23 cellular contexts compared by ENCODE assay signal in genomic region chr16:14445935-14446715, GRCh38.
DNase-seq lines count a peak whose midpoint lies in the region; ATAC-seq and TF ChIP-seq lines count a peak whose summit lies in the region.
"Had no signal": no experiment of that assay in that cellular context is flagged by ENCODE, and none has a peak within 500 bp of the region (broad histone marks: within the 10 kb centered on the region; RNA-seq: fewer than 3 reads in every experiment).

No MANE protein-coding gene starts in this region.

- H3K27me3 Mint-ChIP-seq in nephron (ENCODE audit: low read depth): no peaks in the 10 kb centered on the region
- H3K27me3 Mint-ChIP-seq: CD4-positive, CD25-positive, alpha-beta regulatory T cell had no signal

- DNase-seq in cardiac muscle cell (ENCODE audit: low read depth in 1 of 2, low spot score in 1 of 2) (peak in 1 of 2 donors; percentile 79), left ventricle myocardium inferior (no peak), putamen (ENCODE audit: low spot score) (peak; percentile 62), NCI-H2196 treated with DMSO at 0.1 percent for 48 hours (lab: John Stamatoyannopoulos, UW; ENCODE audit: unreplicated experiment) (no peak)
- DNase-seq in stimulated activated CD4-positive, alpha-beta T cell treated with anti-CD3 and anti-CD28 coated beads, Interleukin-4, amount 100 ng/mL, for 24 hours: no peak
- DNase-seq: BE2C; Caco-2; CD4-positive, CD25-positive, alpha-beta regulatory T cell; DMS153; GDM1; HCEC 1CT; NCI-H1105 treated with DMSO at 0.1 percent for 48 hours; NCI-H1694; NCI-H2081 treated with DMSO at 0.1 percent for 48 hours; NCI-H226; NCI-H524 treated with DMSO at 0.1 percent for 48 hours; PC-9; SJCRH30 had no signal

- H3K4me1 Mint-ChIP-seq in nephron: peaks cover 38% of the 10 kb centered on the region

- H3K27ac Mint-ChIP-seq in nephron: peak overlapping the region; percentile 42 to 66 (median 51)
- H3K27ac Mint-ChIP-seq: CD4-positive, CD25-positive, alpha-beta regulatory T cell had no signal

- no peaks in the 10 kb centered on the region for H3K36me3 ChIP-seq in cardiac muscle cell
- H3K36me3 ChIP-seq in left ventricle myocardium inferior: peaks cover 11% of the 10 kb centered on the region
- H3K36me3 ChIP-seq: BE2C, SJCRH30 had no signal

- H3K27ac ChIP-seq in cardiac muscle cell (peak overlapping the region; percentile 86), left ventricle myocardium inferior (replicated peaks) (no peak overlapping the region), angular gyrus (ENCODE audit: low read depth, low read length) (peak overlapping the region; percentile 16)
- H3K27ac ChIP-seq: PC-9, RWPE1, SJCRH30 had no signal

- intact Hi-C loops in left ventricle myocardium inferior (cut with micrococcal nuclease): no loop called here

- TF ChIP-seq CTCF in cardiac muscle cell (IDR thresholded peaks at IDR 0.05; ENCODE audit: low read depth, low read length) (no peak), left ventricle myocardium inferior (IDR thresholded peaks at IDR 0.05; ENCODE audit: borderline replicate concordance) (no peak), nephron (IDR thresholded peaks at IDR 0.05; ENCODE audit: unreplicated experiment in 3 of 3) (no peak)

- no peaks in the 10 kb centered on the region for H3K27me3 ChIP-seq in cardiac muscle cell
- H3K27me3 ChIP-seq in left ventricle myocardium inferior (ENCODE audit: low read depth): no peaks in the 10 kb centered on the region
- H3K27me3 ChIP-seq: BE2C, SJCRH30 had no signal

- H3K36me3 Mint-ChIP-seq in nephron (ENCODE audit: low read depth): no peaks in the 10 kb centered on the region

- H3K4me3 ChIP-seq in cardiac muscle cell (no peak overlapping the region), left ventricle myocardium inferior (no peak overlapping the region)
- H3K4me3 ChIP-seq: K562, PC-9, SJCRH30 had no signal

- no peaks in the 10 kb centered on the region for H3K9me3 Mint-ChIP-seq in nephron
- H3K9me3 Mint-ChIP-seq: CD4-positive, CD25-positive, alpha-beta regulatory T cell had no signal

- H3K9me3 ChIP-seq in cardiac muscle cell (ENCODE audit: low read depth): no peaks in the 10 kb centered on the region
- H3K9me3 ChIP-seq in left ventricle myocardium inferior (replicated peaks): no peaks in the 10 kb centered on the region
- H3K9me3 ChIP-seq: BE2C, Caco-2, SJCRH30 had no signal

- no peak for ATAC-seq in GM18511 (IDR thresholded peaks at IDR 0.05; ENCODE audit: unreplicated experiment)
- ATAC-seq: K562 had no signal

- H3K4me1 ChIP-seq in cardiac muscle cell (ENCODE audit: low read depth) (peaks cover 27% of the 10 kb centered on the region), left ventricle myocardium inferior (peaks cover 15% of the 10 kb centered on the region)
- H3K4me1 ChIP-seq: Caco-2 had no signal

- no peak overlapping the region for H3K4me3 Mint-ChIP-seq in nephron
- H3K4me3 Mint-ChIP-seq: CD4-positive, CD25-positive, alpha-beta regulatory T cell had no signal
